In the genomic region with DNA sequence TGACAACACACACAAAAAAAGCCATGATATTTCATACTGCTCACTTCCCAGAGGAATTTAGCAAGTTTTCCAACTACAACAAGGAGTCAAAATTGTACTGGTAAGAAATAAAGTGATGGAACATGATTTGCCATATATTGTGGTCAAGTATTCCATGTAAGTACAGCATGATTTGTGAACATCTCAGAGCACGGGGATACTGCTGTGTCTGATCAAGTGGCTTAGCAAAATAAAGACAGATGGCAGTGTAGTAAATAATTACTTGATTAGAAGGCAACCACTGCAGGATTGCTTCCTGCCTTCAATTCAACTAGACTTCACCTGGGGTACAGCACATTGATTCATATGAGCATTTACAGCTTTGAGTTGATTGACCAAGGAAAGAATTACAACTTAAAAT, we compare ENCODE assay signal across 22 cellular contexts.
DNase-seq lines count a peak whose midpoint lies in the region; ATAC-seq lines count a peak whose summit lies in the region.
"Had no signal": no experiment of that assay in that cellular context is flagged by ENCODE, and none has a peak within 500 bp of the region (broad histone marks: within the 10 kb centered on the region; RNA-seq: fewer than 3 reads in every experiment).

No MANE protein-coding gene starts in this region.

- DNase-seq in NCI-H748 (lab: John Stamatoyannopoulos, UW; ENCODE audit: unreplicated experiment) (peak; percentile 28), NCI-H748 treated with DMSO at 0.1 percent for 48 hours (lab: John Stamatoyannopoulos, UW) (no peak), NCI-H1694 treated with DMSO at 0.1 percent for 48 hours (lab: John Stamatoyannopoulos, UW) (peak; percentile 70), NCI-H82 (lab: John Stamatoyannopoulos, UW) (peak; percentile 92), NCI-H1092 (lab: John Stamatoyannopoulos, UW) (no peak), NCI-H345 (lab: John Stamatoyannopoulos, UW) (no peak)
- DNase-seq in NK-92 treated with Interleukin-12 subunit alpha and Interleukin-12 subunit beta, amount 100 ng/mL, for 24 hours (lab: John Stamatoyannopoulos, UW), result no peak
- DNase-seq: 8988T; CD4-positive, alpha-beta memory T cell; DMS79 treated with DMSO at 0.1 percent for 48 hours; GM23248; HCEC 1CT; KG1; NCI-H1105; NCI-H1930; NCI-H226; NCI-H526 treated with DMSO at 0.1 percent for 48 hours; PC-3; Right ventricle myocardium superior; T-helper 9 cell had no signal

- ATAC-seq in HG03196 (IDR thresholded peaks at IDR 0.05; ENCODE audit: unreplicated experiment), result no peak
- ATAC-seq: GM12878, PC-3 had no signal

Comparison
In these comparisons a context has a peak if more than half of its experiments do, and no peak if none do; other contexts are left out.
1. DNase-seq: peak in NCI-H748 (single experiment), NCI-H1694 treated with DMSO at 0.1 percent for 48 hours (single experiment) and NCI-H82 (single experiment); none in NCI-H748 treated with DMSO at 0.1 percent for 48 hours (single experiment), NCI-H1092 (single experiment), NK-92 treated with Interleukin-12 subunit alpha and Interleukin-12 subunit beta, amount 100 ng/mL, for 24 hours (single experiment) and NCI-H345 (single experiment).